In genomic region chr14:100653409-100653808, GRCh38 we compare ENCODE assay signal across 8 cellular contexts.
DNase-seq lines count a peak whose midpoint lies in the region; ATAC-seq, FAIRE-seq and TF ChIP-seq lines count a peak whose summit lies in the region.

No MANE protein-coding gene starts in this region.

- TF ChIP-seq CTCF in CD4-positive, alpha-beta T cell (IDR thresholded peaks at IDR 0.05): peak; percentile 51
- TF ChIP-seq CTCF in GM12878 (IDR thresholded peaks at IDR 0.05 in 2 of 3, conservative IDR thresholded peaks at IDR 0.05 in 1 of 3; ENCODE audit: control insufficient read depth in 2 of 3, extremely low read depth in 1 of 3, insufficient read depth in 1 of 3, low read depth in 3 of 3, low read length in 3 of 3): peak; percentile 41 to 65 (median 57)
- TF ChIP-seq CTCF in nephron progenitor cell (IDR thresholded peaks at IDR 0.05): peak; percentile 61

- ATAC-seq in CD4-positive, alpha-beta T cell (ENCODE audit: poor library complexity): no peak
- peak; percentile 55 for ATAC-seq in GM12878
- no peak for ATAC-seq in GM19023 (IDR thresholded peaks at IDR 0.05; ENCODE audit: unreplicated experiment)

- no peak for FAIRE-seq in GM12878 (lab: Jason Lieb, UNC)

- peak in 3 of 10 experiments; percentile 14 to 21 (median 16) for DNase-seq in CD4-positive, alpha-beta T cell
- DNase-seq in MV-4-11 (lab: John Stamatoyannopoulos, UW): peak; percentile 4
- DNase-seq in GM12878 (ENCODE audit: low read depth, low spot score): no peak
- DNase-seq in nephron progenitor cell: peak; percentile 48
- no peak for DNase-seq in cerebellar nuclear complex (lab: John Stamatoyannopoulos, UW)
- no peak for DNase-seq in GM03348 (ENCODE audit: low spot score)
- DNase-seq in SKM-1 treated with dmso at 0.1 percent for 144 hours (lab: John Stamatoyannopoulos, UW; ENCODE audit: unreplicated experiment): no peak

- WGBS in GM12878 (ENCODE audit: insufficient coverage, insufficient replicate concordance, low lambda C conversion rate, missing lambda C conversion rate): 16% methylated on average over 15 of the region's 15 CpGs

- H3K4me3 Mint-ChIP-seq in CD4-positive, alpha-beta T cell: no peak overlapping the region
- no peak overlapping the region for H3K4me3 Mint-ChIP-seq in nephron progenitor cell

- SMC1A ChIA-PET in GM12878 (lab: Charles Lee; ENCODE audit: uncharacterized antibody, unreplicated experiment): interaction anchor here (0.6 to 1.9 kb wide), 2 partner anchors 213 to 269 kb away, joined by 4 to 20 read pairs; no protein-coding TSS in a partner anchor

- no peak for TF ChIP-seq POLR2A in GM12878 (IDR thresholded peaks at IDR 0.05; ENCODE audit: low read depth, low read length)

- H4K20me1 ChIP-seq in GM12878 (ENCODE audit: control insufficient read depth, insufficient read depth): no peaks in the 10 kb centered on the region

- H3K9me3 Mint-ChIP-seq in CD4-positive, alpha-beta T cell: no peaks in the 10 kb centered on the region
- peaks cover 5% of the 10 kb centered on the region for H3K9me3 Mint-ChIP-seq in nephron progenitor cell

- H3K9ac ChIP-seq in GM12878 (ENCODE audit: control insufficient read depth, insufficient read depth, low read length): no peak overlapping the region

- H3K27me3 ChIP-seq in CD4-positive, alpha-beta T cell (ENCODE audit: control insufficient read depth, insufficient read depth, low read length): peaks cover 17% of the 10 kb centered on the region
- no peaks in the 10 kb centered on the region; a peak in 2 of 4 replicates for H3K27me3 ChIP-seq in GM12878 (replicated peaks in 1 of 2; ENCODE audit: control insufficient read depth in 2 of 2, insufficient read depth in 2 of 2, low read length in 1 of 2)

- intact Hi-C loops in CD4-positive, alpha-beta T cell (cut with DNase I, micrococcal nuclease): loop anchor here in 1 of 2 experiments (2.0 to 5.0 kb wide), 2 partner anchors 213 to 974 kb away; no protein-coding TSS in a partner anchor
- intact Hi-C loops in GM12878 (cut with micrococcal nuclease; ENCODE audit: unreplicated experiment): no loop called here

- in situ Hi-C loops in GM12878 (cut with MboI): no loop called here

- H3K4me1 Mint-ChIP-seq in CD4-positive, alpha-beta T cell (ENCODE audit: low read depth): peaks cover 5% of the 10 kb centered on the region
- H3K4me1 Mint-ChIP-seq in nephron progenitor cell: peaks cover 59% of the 10 kb centered on the region

- no peaks in the 10 kb centered on the region for H3K9me3 ChIP-seq in CD4-positive, alpha-beta T cell (ENCODE audit: control insufficient read depth, low read length)
- H3K9me3 ChIP-seq in GM12878 (replicated peaks; ENCODE audit: control insufficient read depth, insufficient read depth, low read length): no peaks in the 10 kb centered on the region

- no peak overlapping the region for H3K4me2 ChIP-seq in GM12878 (ENCODE audit: control insufficient read depth, insufficient read depth)

- TF ChIP-seq RAD21 in GM12878 (IDR thresholded peaks at IDR 0.05; ENCODE audit: insufficient read depth, low read depth, low read length): peak; percentile 40

- H3K36me3 ChIP-seq in GM12878 (ENCODE audit: control insufficient read depth in 2 of 2, insufficient read depth in 2 of 2, low read length in 1 of 2): no peaks in the 10 kb centered on the region

- H3K4me3 ChIP-seq in GM12878: no peak overlapping the region

- peaks cover 8% of the 10 kb centered on the region; the same call in 1 of the 2 replicates for H3K4me1 ChIP-seq in GM12878 (ENCODE audit: control insufficient read depth, insufficient read depth, low read length)

- CTCF ChIA-PET in CD4-positive, alpha-beta T cell (lab: Charles Lee): interaction anchor here (0.8 to 1.9 kb wide), 3 partner anchors 109 to 270 kb away, joined by 3 to 16 read pairs (median 3); no protein-coding TSS in a partner anchor
- CTCF ChIA-PET in GM12878 (lab: Yijun Ruan, JAX): interaction anchor here (0.6 to 5.0 kb wide), 10 partner anchors 9 to 293 kb away, joined by 3 to 85 read pairs (median 5); a partner anchor contains a TSS

- H3K27ac Mint-ChIP-seq in CD4-positive, alpha-beta T cell: no peak overlapping the region
- H3K27ac Mint-ChIP-seq in nephron progenitor cell: no peak overlapping the region

- no peaks in the 10 kb centered on the region for H3K79me2 ChIP-seq in GM12878 (ENCODE audit: control insufficient read depth, insufficient read depth, low read length)

- no peak overlapping the region for H3K27ac ChIP-seq in CD4-positive, alpha-beta T cell (ENCODE audit: low read depth, low read length)
- H3K27ac ChIP-seq in GM12878 (ENCODE audit: control insufficient read depth, insufficient read depth): no peak overlapping the region

- H3K36me3 Mint-ChIP-seq in CD4-positive, alpha-beta T cell (ENCODE audit: low read depth): no peaks in the 10 kb centered on the region
- peaks cover 5% of the 10 kb centered on the region for H3K36me3 Mint-ChIP-seq in nephron progenitor cell (ENCODE audit: low read depth)

- peaks cover 26% of the 10 kb centered on the region for H3K27me3 Mint-ChIP-seq in CD4-positive, alpha-beta T cell
- peaks cover 21% of the 10 kb centered on the region for H3K27me3 Mint-ChIP-seq in nephron progenitor cell (ENCODE audit: low read depth, poor library complexity)

- RAD21 ChIA-PET in GM12878 (lab: Charles Lee; ENCODE audit: unreplicated experiment): interaction anchor here (1.4 to 3.4 kb wide), 2 partner anchors 215 to 269 kb away, joined by 4 to 31 read pairs; no protein-coding TSS in a partner anchor

- no peak overlapping the region for H2AFZ ChIP-seq in GM12878 (ENCODE audit: control insufficient read depth, low read depth, low read length)

- no peak for TF ChIP-seq EP300 in GM12878 (IDR thresholded peaks at IDR 0.05; ENCODE audit: borderline replicate concordance in 1 of 2, control insufficient read depth in 1 of 2, low read depth in 2 of 2, low read length in 2 of 2)

- BruUV-seq in GM12878 (replicated peaks; lab: Mats Ljungman, UMichigan): no TSS peak

- POLR2A ChIA-PET in CD4-positive, alpha-beta T cell (lab: Charles Lee): interaction anchor here (0.6 to 0.8 kb wide), 2 partner anchors 107 to 128 kb away, joined by 3 read pairs; no protein-coding TSS in a partner anchor
- POLR2A ChIA-PET in GM12878 (lab: Charles Lee): no interaction called here

TF ChIP-seq in GM12878, 131 proteins besides CTCF, POLR2A, EP300 and RAD21 (continues in another document):
- TF ChIP-seq TBL1XR1 (IDR thresholded peaks at IDR 0.05; ENCODE audit: low read depth, low read length) (no peak), ESRRA (IDR thresholded peaks at IDR 0.05; ENCODE audit: low read length) (no peak), FOXM1 (IDR thresholded peaks at IDR 0.05; ENCODE audit: low read depth, low read length) (no peak), MTA3 (IDR thresholded peaks at IDR 0.05; ENCODE audit: borderline replicate concordance, low read length) (no peak), BCL11A (IDR thresholded peaks at IDR 0.05; ENCODE audit: low read depth, low read length) (no peak), IKZF1 (conservative IDR thresholded peaks at IDR 0.05) (0 out of 2 replicates have a peak, but pooled peaks have one; percentile 50), MYC (IDR thresholded peaks at IDR 0.05; ENCODE audit: insufficient read depth, insufficient read length, insufficient replicate concordance, low read length, severe bottlenecking) (no peak), RFX5 (IDR thresholded peaks at IDR 0.05; ENCODE audit: low read depth, low read length) (no peak), HDGF (IDR thresholded peaks at IDR 0.05) (no peak), TCF12 (IDR thresholded peaks at IDR 0.05; ENCODE audit: low read depth, low read length) (0 out of 2 replicates have a peak, but pooled peaks have one; percentile 45), SMC3 (IDR thresholded peaks at IDR 0.05; ENCODE audit: borderline replicate concordance, low read length) (peak; percentile 35; the same call in 1 of the 2 replicates), BMI1 (IDR thresholded peaks at IDR 0.05; ENCODE audit: borderline replicate concordance) (no peak), DPF2 (IDR thresholded peaks at IDR 0.05) (peak; percentile 50; the same call in 1 of the 2 replicates), JUNB (IDR thresholded peaks at IDR 0.05) (no peak), ZNF217 (IDR thresholded peaks at IDR 0.05) (no peak; the same call in 1 of the 2 replicates)
- TF ChIP-seq, protein P1, sequence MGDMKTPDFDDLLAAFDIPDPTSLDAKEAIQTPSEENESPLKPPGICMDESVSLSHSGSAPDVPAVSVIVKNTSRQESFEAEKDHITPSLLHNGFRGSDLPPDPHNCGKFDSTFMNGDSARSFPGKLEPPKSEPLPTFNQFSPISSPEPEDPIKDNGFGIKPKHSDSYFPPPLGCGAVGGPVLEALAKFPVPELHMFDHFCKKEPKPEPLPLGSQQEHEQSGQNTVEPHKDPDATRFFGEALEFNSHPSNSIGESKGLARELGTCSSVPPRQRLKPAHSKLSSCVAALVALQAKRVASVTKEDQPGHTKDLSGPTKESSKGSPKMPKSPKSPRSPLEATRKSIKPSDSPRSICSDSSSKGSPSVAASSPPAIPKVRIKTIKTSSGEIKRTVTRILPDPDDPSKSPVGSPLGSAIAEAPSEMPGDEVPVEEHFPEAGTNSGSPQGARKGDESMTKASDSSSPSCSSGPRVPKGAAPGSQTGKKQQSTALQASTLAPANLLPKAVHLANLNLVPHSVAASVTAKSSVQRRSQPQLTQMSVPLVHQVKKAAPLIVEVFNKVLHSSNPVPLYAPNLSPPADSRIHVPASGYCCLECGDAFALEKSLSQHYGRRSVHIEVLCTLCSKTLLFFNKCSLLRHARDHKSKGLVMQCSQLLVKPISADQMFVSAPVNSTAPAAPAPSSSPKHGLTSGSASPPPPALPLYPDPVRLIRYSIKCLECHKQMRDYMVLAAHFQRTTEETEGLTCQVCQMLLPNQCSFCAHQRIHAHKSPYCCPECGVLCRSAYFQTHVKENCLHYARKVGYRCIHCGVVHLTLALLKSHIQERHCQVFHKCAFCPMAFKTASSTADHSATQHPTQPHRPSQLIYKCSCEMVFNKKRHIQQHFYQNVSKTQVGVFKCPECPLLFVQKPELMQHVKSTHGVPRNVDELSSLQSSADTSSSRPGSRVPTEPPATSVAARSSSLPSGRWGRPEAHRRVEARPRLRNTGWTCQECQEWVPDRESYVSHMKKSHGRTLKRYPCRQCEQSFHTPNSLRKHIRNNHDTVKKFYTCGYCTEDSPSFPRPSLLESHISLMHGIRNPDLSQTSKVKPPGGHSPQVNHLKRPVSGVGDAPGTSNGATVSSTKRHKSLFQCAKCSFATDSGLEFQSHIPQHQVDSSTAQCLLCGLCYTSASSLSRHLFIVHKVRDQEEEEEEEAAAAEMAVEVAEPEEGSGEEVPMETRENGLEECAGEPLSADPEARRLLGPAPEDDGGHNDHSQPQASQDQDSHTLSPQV (IDR thresholded peaks at IDR 0.05): no peak

Comparison
In these comparisons a context has a peak if more than half of its experiments do, and no peak if none do; other contexts are left out.
1. DNase-seq: peak in MV-4-11 (single experiment) and nephron progenitor cell (single experiment); none in GM12878 (single experiment), cerebellar nuclear complex (0 of 2), GM03348 (single experiment) and SKM-1 treated with dmso at 0.1 percent for 144 hours (single experiment).
2. Peak in every context shown above with its lines, with median percentiles within 50 percentile points of each other: CTCF ChIP-seq.